17 cellular contexts compared by ENCODE assay signal in genomic region chr5:106380736-106381135, GRCh38.
DNase-seq lines count a peak whose midpoint lies in the region; ATAC-seq and TF ChIP-seq lines count a peak whose summit lies in the region.
"Had no signal": no experiment of that assay in that cellular context is flagged by ENCODE, and none has a peak within 500 bp of the region (broad histone marks: within the 10 kb centered on the region; RNA-seq: fewer than 3 reads in every experiment).

No MANE protein-coding gene starts in this region.

- no peaks in the 10 kb centered on the region for H3K36me3 Mint-ChIP-seq in nephron progenitor cell (ENCODE audit: low read depth)
- H3K36me3 Mint-ChIP-seq: activated CD4-positive, alpha-beta memory T cell treated with anti-CD3 and anti-CD28 coated beads for 36 hours had no signal

- TF ChIP-seq CTCF in AG10803 (conservative IDR thresholded peaks at IDR 0.05; ENCODE audit: low read length) (no peak), nephron progenitor cell (IDR thresholded peaks at IDR 0.05) (no peak)

- H3K4me3 Mint-ChIP-seq in nephron progenitor cell: no peak overlapping the region
- H3K4me3 Mint-ChIP-seq: activated CD4-positive, alpha-beta memory T cell treated with anti-CD3 and anti-CD28 coated beads for 36 hours had no signal

- H3K4me1 Mint-ChIP-seq in nephron progenitor cell: no peaks in the 10 kb centered on the region

- ATAC-seq in HG02970 (IDR thresholded peaks at IDR 0.05; ENCODE audit: low FRiP score, unreplicated experiment): no peak

- no peak overlapping the region for H3K27ac Mint-ChIP-seq in nephron progenitor cell
- H3K27ac Mint-ChIP-seq: activated CD4-positive, alpha-beta memory T cell treated with anti-CD3 and anti-CD28 coated beads for 36 hours had no signal

- H3K4me3 ChIP-seq in AG10803 (ENCODE audit: low read length): no peak overlapping the region
- H3K4me3 ChIP-seq: sigmoid colon, transverse colon had no signal

- H3K27me3 Mint-ChIP-seq in nephron progenitor cell (ENCODE audit: low read depth, poor library complexity): no peaks in the 10 kb centered on the region
- H3K27me3 Mint-ChIP-seq: activated CD4-positive, alpha-beta memory T cell treated with anti-CD3 and anti-CD28 coated beads for 36 hours had no signal

- H3K9me3 Mint-ChIP-seq in nephron progenitor cell: no peaks in the 10 kb centered on the region

- DNase-seq in AG10803 (ENCODE audit: low read depth): peak; percentile 37
- peak; percentile 16 for DNase-seq in NCI-H226
- DNase-seq in brain pericyte (ENCODE audit: low read depth, low spot score): peak; percentile 33
- DNase-seq in glomerular visceral epithelial cell (ENCODE audit: extremely low spot score): peak; percentile 10
- no peak for DNase-seq in activated naive CD4-positive, alpha-beta T cell treated with anti-CD3 and anti-CD28 coated beads, Interleukin-2, amount 50 U/mL, for 16 hours
- DNase-seq in C1 segment of cervical spinal cord (lab: John Stamatoyannopoulos, UW): no peak
- no peak for DNase-seq in nephron progenitor cell
- DNase-seq: activated CD4-positive, alpha-beta memory T cell treated with anti-CD3 and anti-CD28 coated beads for 36 hours; anterior cingulate cortex; COR-L47; glutamatergic neuron; islet precursor cell; midbrain; occipital lobe; sigmoid colon; transverse colon had no signal

Comparison
In these comparisons a context has a peak if more than half of its experiments do, and no peak if none do; other contexts are left out.
1. DNase-seq: peak in AG10803 (single experiment), NCI-H226 (single experiment), brain pericyte (single experiment) and glomerular visceral epithelial cell (single experiment); none in activated naive CD4-positive, alpha-beta T cell treated with anti-CD3 and anti-CD28 coated beads, Interleukin-2, amount 50 U/mL, for 16 hours (single experiment), C1 segment of cervical spinal cord (0 of 14) and nephron progenitor cell (single experiment).